In the genomic region with DNA sequence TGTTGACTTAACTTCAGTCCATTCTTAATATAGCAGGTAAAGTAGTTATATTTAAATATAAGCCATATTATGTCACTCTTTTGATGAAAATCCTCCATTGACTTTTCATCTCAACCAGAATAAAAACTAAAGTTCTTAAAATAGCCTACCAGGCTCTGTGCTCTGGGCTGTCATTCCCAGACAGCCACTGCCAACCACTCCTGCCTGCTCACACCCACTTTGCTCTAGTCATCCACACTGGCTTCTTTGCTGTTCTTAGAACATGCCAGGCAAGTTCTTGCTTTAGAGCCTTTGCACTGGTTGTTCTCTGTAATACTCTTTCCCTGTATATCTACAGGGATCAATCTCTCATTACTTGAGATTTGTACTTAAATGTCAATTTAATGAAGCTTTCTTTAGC, we compare ENCODE assay signal across 16 cellular contexts.
A peak's percentile ranks its signal among the peaks of the same experiment; 100 is the strongest.
DNase-seq lines count a peak whose midpoint lies in the region; ATAC-seq, FAIRE-seq and TF ChIP-seq lines count a peak whose summit lies in the region.
"Had no signal": no experiment of that assay in that cellular context is flagged by ENCODE, and none has a peak within 500 bp of the region (broad histone marks: within the 10 kb centered on the region; RNA-seq: fewer than 3 reads in every experiment).

No MANE protein-coding gene starts in this region.

- intact Hi-C loops in transverse colon (cut with DNase I; ENCODE audit: low total_unique reads) = no loop called here
- intact Hi-C loops in CD4-positive, alpha-beta T cell (cut with DNase I, micrococcal nuclease) = no loop called here

- H3K4me3 ChIP-seq in bronchial epithelial cell (ENCODE audit: low read depth, low read length) = no peak overlapping the region
- H3K4me3 ChIP-seq in transverse colon = no peak overlapping the region
- H3K4me3 ChIP-seq: testis had no signal

- peak; percentile 23 for DNase-seq in NCI-H748 (lab: John Stamatoyannopoulos, UW; ENCODE audit: unreplicated experiment)
- no peak for DNase-seq in NCI-H748 treated with DMSO at 0.1 percent for 48 hours (lab: John Stamatoyannopoulos, UW)
- DNase-seq in bronchial epithelial cell (ENCODE audit: low read depth) = peak; percentile 29
- DNase-seq in medulla oblongata (ENCODE audit: extremely low spot score) = peak; percentile 53
- DNase-seq in superior temporal gyrus (ENCODE audit: extremely low spot score) = peak; percentile 49
- no peak for DNase-seq in GDM1 (lab: John Stamatoyannopoulos, UW)
- DNase-seq in transverse colon = no peak
- DNase-seq in CD4-positive, alpha-beta T cell = no peak
- DNase-seq: activated CD4-positive, alpha-beta T cell treated with anti-CD3 and anti-CD28 coated beads for 4 hours; activated T-cell treated with anti-CD3 and anti-CD28 coated beads, Interleukin-2, amount 50 U/mL, for 24 hours; amniotic stem cell; foreskin melanocyte; NCI-H2081; T-helper 1 cell; testis had no signal

- no peaks in the 10 kb centered on the region for H3K9me3 Mint-ChIP-seq in CD4-positive, alpha-beta T cell
- H3K9me3 Mint-ChIP-seq: activated T-cell treated with anti-CD3 and anti-CD28 coated beads, Interleukin-2, amount 50 U/mL, for 24 hours had no signal

- peaks cover 25% of the 10 kb centered on the region for H3K36me3 Mint-ChIP-seq in CD4-positive, alpha-beta T cell (ENCODE audit: low read depth)

- no peaks in the 10 kb centered on the region for H3K9me3 ChIP-seq in transverse colon
- no peaks in the 10 kb centered on the region for H3K9me3 ChIP-seq in CD4-positive, alpha-beta T cell (ENCODE audit: control insufficient read depth, low read length)
- H3K9me3 ChIP-seq: testis had no signal

- H3K4me1 Mint-ChIP-seq in CD4-positive, alpha-beta T cell (ENCODE audit: low read depth) = peaks cover 56% of the 10 kb centered on the region

- in situ Hi-C loops in transverse colon (cut with MboI; ENCODE audit: low pct_ligation_motif_present in 1 of 4, low pct_unique_long_range_greater_than_20kb in 1 of 4, low sequenced_read_pairs in 3 of 4) = no loop called here

- POLR2A ChIA-PET in CD4-positive, alpha-beta T cell (lab: Charles Lee) = no interaction called here

- H3K4me3 Mint-ChIP-seq in CD4-positive, alpha-beta T cell = no peak overlapping the region
- H3K4me3 Mint-ChIP-seq: activated T-cell treated with anti-CD3 and anti-CD28 coated beads, Interleukin-2, amount 50 U/mL, for 24 hours had no signal

- H3K27ac ChIP-seq in transverse colon = no peak overlapping the region
- H3K27ac ChIP-seq in CD4-positive, alpha-beta T cell (ENCODE audit: low read depth, low read length) = no peak overlapping the region
- H3K27ac ChIP-seq: testis had no signal

- H3K27me3 ChIP-seq in bronchial epithelial cell (ENCODE audit: control insufficient read depth, insufficient read depth, low read length) (no peaks in the 10 kb centered on the region), transverse colon (no peaks in the 10 kb centered on the region)
- H3K27me3 ChIP-seq in CD4-positive, alpha-beta T cell (ENCODE audit: control insufficient read depth, insufficient read depth, low read length) = no peaks in the 10 kb centered on the region
- H3K27me3 ChIP-seq: testis had no signal

- H3K36me3 ChIP-seq in bronchial epithelial cell (ENCODE audit: control insufficient read depth, insufficient read depth, low read length) (no peaks in the 10 kb centered on the region), transverse colon (no peaks in the 10 kb centered on the region)

- no peak for TF ChIP-seq EP300 in transverse colon (IDR thresholded peaks at IDR 0.05; ENCODE audit: low read depth)

- TF ChIP-seq CTCF in bronchial epithelial cell (IDR thresholded peaks at IDR 0.05; ENCODE audit: insufficient read depth, low read length, severe bottlenecking) (no peak), transverse colon (IDR thresholded peaks at IDR 0.05) (no peak)
- no peak for TF ChIP-seq CTCF in CD4-positive, alpha-beta T cell (IDR thresholded peaks at IDR 0.05)

- CTCF ChIA-PET in CD4-positive, alpha-beta T cell (lab: Charles Lee) = interaction anchor here (1.2 kb wide), 1 partner anchor 17 kb away, joined by 3 read pairs; no protein-coding TSS in a partner anchor

- no peak overlapping the region for H3K27ac Mint-ChIP-seq in CD4-positive, alpha-beta T cell
- H3K27ac Mint-ChIP-seq: activated T-cell treated with anti-CD3 and anti-CD28 coated beads, Interleukin-2, amount 50 U/mL, for 24 hours had no signal

- peaks cover 0 to 27% (median 4%) of the 10 kb centered on the region in 4 donors for H3K4me1 ChIP-seq in transverse colon
- H3K4me1 ChIP-seq: testis had no signal

- no peak for TF ChIP-seq POLR2A in transverse colon (IDR thresholded peaks at IDR 0.05)

- no peak for FAIRE-seq in bronchial epithelial cell (lab: Jason Lieb, UNC)

- no peaks in the 10 kb centered on the region for H3K27me3 Mint-ChIP-seq in CD4-positive, alpha-beta T cell
- H3K27me3 Mint-ChIP-seq: activated T-cell treated with anti-CD3 and anti-CD28 coated beads, Interleukin-2, amount 50 U/mL, for 24 hours had no signal

- no peak for ATAC-seq in CD4-positive, alpha-beta T cell (ENCODE audit: poor library complexity)
- ATAC-seq: HCT116 had no signal

Comparison
In these comparisons a context has a peak if more than half of its experiments do, and no peak if none do; other contexts are left out.
1. DNase-seq: peak in NCI-H748 (single experiment), bronchial epithelial cell (single experiment), medulla oblongata (single experiment) and superior temporal gyrus (single experiment); none in NCI-H748 treated with DMSO at 0.1 percent for 48 hours (single experiment), GDM1 (single experiment), transverse colon (single experiment) and CD4-positive, alpha-beta T cell (0 of 10).